In the genomic region with DNA sequence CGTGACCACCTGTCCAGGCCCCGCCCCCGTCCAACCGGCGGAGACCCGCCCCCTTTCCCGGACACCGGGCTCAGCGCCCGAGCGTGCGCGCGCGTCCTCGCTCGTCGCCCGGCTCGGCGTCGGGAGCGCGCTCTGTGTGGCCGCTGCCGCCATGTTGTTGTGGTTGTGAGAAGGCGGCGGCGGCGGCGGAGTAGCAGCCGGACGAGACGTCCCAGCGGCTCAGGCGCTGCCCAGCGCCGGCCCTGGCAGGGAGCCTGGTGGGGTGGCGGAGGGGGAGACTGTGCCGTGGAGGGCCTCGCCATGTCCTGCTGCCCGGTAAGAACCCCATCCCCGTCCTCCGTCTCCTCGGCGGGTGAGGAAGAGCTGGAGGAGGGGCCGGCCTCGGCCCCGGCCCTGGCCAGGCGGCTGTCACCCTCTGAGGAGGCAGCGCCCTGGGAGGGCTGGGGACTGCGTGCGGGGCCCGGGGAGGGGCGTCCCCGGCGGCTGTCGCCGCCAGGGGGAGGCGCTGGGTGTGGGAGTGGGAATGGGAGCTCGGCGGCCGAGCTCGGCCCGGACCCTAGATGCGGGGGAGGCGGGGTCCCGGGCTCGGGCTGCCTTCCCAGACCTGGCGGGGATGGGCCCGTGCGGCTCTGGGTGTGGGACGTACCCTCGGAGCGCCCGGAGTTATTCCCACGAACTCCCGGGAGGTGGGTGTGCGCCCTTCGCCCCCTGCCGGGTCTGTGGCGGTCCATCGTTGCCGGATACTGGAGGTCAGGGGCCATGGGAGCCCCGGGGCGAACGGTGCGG, we compare ENCODE assay signal across 8 cellular contexts. TPM values are rescaled to one million over a fixed set of nuclear protein-coding genes. Genes with fewer than 3 reads are reported as not detected.
A peak's percentile ranks its signal among the peaks of the same experiment; 100 is the strongest.
DNase-seq lines count a peak whose midpoint lies in the region; ATAC-seq and TF ChIP-seq lines count a peak whose summit lies in the region.

A gene (plus strand): TSS at position 130 of the 786 bp plus-strand sequence. CDS start 87,886 bp downstream, outside the sequence.

- DNase-seq in Calu3 (peak; percentile 98), KBM-7 (peak; percentile 91), RPMI8226 (peak; percentile 93), fibroblast of peridontal ligament (ENCODE audit: extremely low read depth) (peak; percentile 78)
- peak; percentile 92 for DNase-seq in activated T-helper 2 cell treated with anti-CD3 and anti-CD28 coated beads, Interferon-gamma antibody, Interleukin-2, Interleukin-4, amounts not matched to agents 10 μg/mL and 5 μg/mL and 100 μg/mL, durations not matched to agents 14 hours and 24 hours and 36 hours (ENCODE audit: low spot score)
- peak; percentile 96 for DNase-seq in natural killer cell treated with Interleukin-12 subunit alpha and Interleukin-12 subunit beta and Interleukin-15 and Interleukin-18, amount 100 ng/mL, for 72 hours (ENCODE audit: low spot score)
- peak; percentile 88 for DNase-seq in stimulated activated naive CD4-positive, alpha-beta T cell treated with Interleukin-2 at 50 U/mL for 16 hours (lab: John Stamatoyannopoulos, UW)

- BruUV-seq in Calu3 (replicated peaks; lab: Mats Ljungman, UMichigan) = no TSS peak

- CTCF ChIA-PET in Calu3 (lab: Charles Lee) = interaction anchor here (0.6 to 2.2 kb wide), 8 partner anchors 11 to 206 kb away, joined by 3 to 17 read pairs (median 8); a partner anchor contains a TSS

- H3K27me3 Mint-ChIP-seq in Calu3 (ENCODE audit: unreplicated experiment) = no peaks in the 10 kb centered on the region
- peaks cover 2% of the 10 kb centered on the region for H3K27me3 Mint-ChIP-seq in activated T-helper 2 cell treated with anti-CD3 and anti-CD28 coated beads, Interferon-gamma antibody, Interleukin-2, Interleukin-4, amounts not matched to agents 10 μg/mL and 5 μg/mL and 100 μg/mL, durations not matched to agents 14 hours and 24 hours and 36 hours (ENCODE audit: low read depth)
- H3K27me3 Mint-ChIP-seq in natural killer cell treated with Interleukin-12 subunit alpha and Interleukin-12 subunit beta and Interleukin-15 and Interleukin-18, amount 100 ng/mL, for 72 hours = no peaks in the 10 kb centered on the region

- ATAC-seq in GM21423 (IDR thresholded peaks at IDR 0.05; ENCODE audit: unreplicated experiment) = peak; percentile 72
- ATAC-seq in natural killer cell treated with Interleukin-12 subunit alpha and Interleukin-12 subunit beta and Interleukin-15 and Interleukin-18, amount 100 ng/mL, for 72 hours = peak; percentile 91 to 92

- no peaks in the 10 kb centered on the region for H3K4me1 Mint-ChIP-seq in Calu3 (ENCODE audit: low read depth, unreplicated experiment)
- peaks cover 10% of the 10 kb centered on the region for H3K4me1 Mint-ChIP-seq in activated T-helper 2 cell treated with anti-CD3 and anti-CD28 coated beads, Interferon-gamma antibody, Interleukin-2, Interleukin-4, amounts not matched to agents 10 μg/mL and 5 μg/mL and 100 μg/mL, durations not matched to agents 14 hours and 24 hours and 36 hours (ENCODE audit: low read depth)
- H3K4me1 Mint-ChIP-seq in natural killer cell treated with Interleukin-12 subunit alpha and Interleukin-12 subunit beta and Interleukin-15 and Interleukin-18, amount 100 ng/mL, for 72 hours (ENCODE audit: low read depth in 2 of 2) = peaks cover 8 to 10% of the 10 kb centered on the region in 2 donors

- peak; percentile 63 for TF ChIP-seq CTCF in Calu3 (IDR thresholded peaks at IDR 0.05; ENCODE audit: unreplicated experiment)

- H3K4me3 Mint-ChIP-seq in Calu3 (ENCODE audit: low read depth, unreplicated experiment) = peak within 1 kb of the TSS; percentile 92
- peak within 1 kb of the TSS; percentile 90 for H3K4me3 Mint-ChIP-seq in activated T-helper 2 cell treated with anti-CD3 and anti-CD28 coated beads, Interferon-gamma antibody, Interleukin-2, Interleukin-4, amounts not matched to agents 10 μg/mL and 5 μg/mL and 100 μg/mL, durations not matched to agents 14 hours and 24 hours and 36 hours (ENCODE audit: low read depth)
- peak within 1 kb of the TSS; percentile 87 for H3K4me3 Mint-ChIP-seq in natural killer cell treated with Interleukin-12 subunit alpha and Interleukin-12 subunit beta and Interleukin-15 and Interleukin-18, amount 100 ng/mL, for 72 hours

- H3K9me3 Mint-ChIP-seq in Calu3 (ENCODE audit: low read depth, unreplicated experiment) = no peaks in the 10 kb centered on the region
- H3K9me3 Mint-ChIP-seq in activated T-helper 2 cell treated with anti-CD3 and anti-CD28 coated beads, Interferon-gamma antibody, Interleukin-2, Interleukin-4, amounts not matched to agents 10 μg/mL and 5 μg/mL and 100 μg/mL, durations not matched to agents 14 hours and 24 hours and 36 hours = no peaks in the 10 kb centered on the region
- H3K9me3 Mint-ChIP-seq in natural killer cell treated with Interleukin-12 subunit alpha and Interleukin-12 subunit beta and Interleukin-15 and Interleukin-18, amount 100 ng/mL, for 72 hours = no peaks in the 10 kb centered on the region

- H3K27ac Mint-ChIP-seq in Calu3 (ENCODE audit: unreplicated experiment) = peak within 1 kb of the TSS; percentile 68
- peak within 1 kb of the TSS; percentile 81 for H3K27ac Mint-ChIP-seq in activated T-helper 2 cell treated with anti-CD3 and anti-CD28 coated beads, Interferon-gamma antibody, Interleukin-2, Interleukin-4, amounts not matched to agents 10 μg/mL and 5 μg/mL and 100 μg/mL, durations not matched to agents 14 hours and 24 hours and 36 hours
- peak within 1 kb of the TSS; percentile 67 to 91 for H3K27ac Mint-ChIP-seq in natural killer cell treated with Interleukin-12 subunit alpha and Interleukin-12 subunit beta and Interleukin-15 and Interleukin-18, amount 100 ng/mL, for 72 hours

- intact Hi-C loops in Calu3 (cut with micrococcal nuclease; ENCODE audit: unreplicated experiment) = no loop called here
- intact Hi-C loops in activated T-helper 2 cell treated with anti-CD3 and anti-CD28 coated beads, Interferon-gamma antibody, Interleukin-2, Interleukin-4, amounts not matched to agents 10 μg/mL and 5 μg/mL and 100 μg/mL, durations not matched to agents 14 hours and 24 hours and 36 hours (cut with micrococcal nuclease) = loop anchor here (2.0 to 10.0 kb wide), 2 partner anchors 44 to 122 kb away; a partner anchor contains a TSS

- in situ Hi-C loops in KBM-7 (cut with MboI; ENCODE audit: low pct_unique_long_range_greater_than_20kb, low sequenced_read_pairs) = no loop called here

- peaks cover 17% of the 10 kb centered on the region for H3K36me3 Mint-ChIP-seq in Calu3 (ENCODE audit: insufficient read depth, unreplicated experiment)
- peaks cover 3% of the 10 kb centered on the region for H3K36me3 Mint-ChIP-seq in activated T-helper 2 cell treated with anti-CD3 and anti-CD28 coated beads, Interferon-gamma antibody, Interleukin-2, Interleukin-4, amounts not matched to agents 10 μg/mL and 5 μg/mL and 100 μg/mL, durations not matched to agents 14 hours and 24 hours and 36 hours (ENCODE audit: low read depth)
- no peaks in the 10 kb centered on the region for H3K36me3 Mint-ChIP-seq in natural killer cell treated with Interleukin-12 subunit alpha and Interleukin-12 subunit beta and Interleukin-15 and Interleukin-18, amount 100 ng/mL, for 72 hours

RNA-seq across cellular contexts. Expression of the gene that starts here (rescaled TPM):
- 34.5 and 40.1 TPM in 2 replicates for total RNA-seq in Calu3 (2022)
- total RNA-seq in activated T-helper 2 cell treated with anti-CD3 and anti-CD28 coated beads, Interferon-gamma antibody, Interleukin-2, Interleukin-4, amounts not matched to agents 10 μg/mL and 5 μg/mL and 100 μg/mL, durations not matched to agents 14 hours and 24 hours and 36 hours = 22.1 and 24.7 TPM in 2 replicates
- 10 to 100 TPM; 33.9 to 38.3 TPM for total RNA-seq in natural killer cell treated with Interleukin-12 subunit alpha and Interleukin-12 subunit beta and Interleukin-15 and Interleukin-18, amount 100 ng/mL, for 72 hours

Comparison
In these comparisons a context has a peak if more than half of its experiments do, and no peak if none do; other contexts are left out.
1. Peak in every context shown above with its lines: DNase-seq and ATAC-seq.